Comparison of ENCODE assay signal across 15 cellular contexts in the genomic region with DNA sequence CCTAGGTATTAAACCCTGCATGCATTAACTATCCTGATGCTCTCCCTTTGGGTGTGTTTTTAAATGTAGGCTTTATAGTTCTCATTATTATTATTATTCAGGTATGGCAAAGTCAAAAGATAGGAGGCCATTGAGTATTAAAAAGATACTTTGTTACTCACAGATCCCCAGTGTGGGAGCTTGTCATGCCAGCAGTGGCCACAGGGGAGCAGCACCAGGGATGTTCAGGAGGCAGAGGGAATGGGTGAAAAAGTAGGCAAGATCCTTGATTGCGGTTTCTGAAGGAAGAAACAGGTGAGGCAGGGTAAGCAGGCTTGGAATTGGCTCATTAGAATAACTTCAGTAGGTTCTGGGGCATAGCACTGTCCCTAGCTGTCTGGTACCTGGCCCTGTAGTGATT.
DNase-seq lines count a peak whose midpoint lies in the region; ATAC-seq and TF ChIP-seq lines count a peak whose summit lies in the region.
"Had no signal": no experiment of that assay in that cellular context is flagged by ENCODE, and none has a peak within 500 bp of the region (broad histone marks: within the 10 kb centered on the region; RNA-seq: fewer than 3 reads in every experiment).

No MANE protein-coding gene starts in this region.

- TF ChIP-seq CTCF in chondrocyte (IDR thresholded peaks at IDR 0.05) (peak; percentile 50), neural progenitor cell (IDR thresholded peaks at IDR 0.05) (peak; percentile 52), gastrocnemius medialis (IDR thresholded peaks at IDR 0.05 in 4 of 5, conservative IDR thresholded peaks at IDR 0.05 in 1 of 5) (no peak)

- H3K4me3 ChIP-seq in neural progenitor cell (no peak overlapping the region), gastrocnemius medialis (no peak overlapping the region)
- H3K4me3 ChIP-seq: BLaER1, upper lobe of left lung had no signal

- TF ChIP-seq POLR2A in gastrocnemius medialis (IDR thresholded peaks at IDR 0.05): no peak

- H3K4me1 ChIP-seq in neural progenitor cell (peaks cover 14% of the 10 kb centered on the region), gastrocnemius medialis (no peaks in the 10 kb centered on the region)
- H3K4me1 ChIP-seq: BLaER1, upper lobe of left lung had no signal

- in situ Hi-C loops in gastrocnemius medialis (cut with MboI; ENCODE audit: low sequenced_read_pairs in 4 of 4): no loop called here

- no peaks in the 10 kb centered on the region for H3K79me2 ChIP-seq in neural progenitor cell (ENCODE audit: low read depth)

- no peak overlapping the region for H3K4me2 ChIP-seq in neural progenitor cell
- H3K4me2 ChIP-seq: BLaER1 had no signal

- intact Hi-C loops in gastrocnemius medialis (cut with DNase I; ENCODE audit: low total_unique reads): no loop called here

- H3K27me3 Mint-ChIP-seq in chondrocyte (ENCODE audit: low read depth) (peaks cover 20% of the 10 kb centered on the region), neural progenitor cell (ENCODE audit: insufficient read depth, low read depth) (peaks cover 8% of the 10 kb centered on the region)

- no peaks in the 10 kb centered on the region for H3K36me3 ChIP-seq in neural progenitor cell
- H3K36me3 ChIP-seq in gastrocnemius medialis: no peaks in the 10 kb centered on the region
- H3K36me3 ChIP-seq: BLaER1, neutrophil, upper lobe of left lung had no signal

- H3F3A ChIP-seq in neural progenitor cell (ENCODE audit: low read depth): peaks cover 17% of the 10 kb centered on the region

- H4K20me1 ChIP-seq in neural progenitor cell (ENCODE audit: low read depth): no peaks in the 10 kb centered on the region
- H4K20me1 ChIP-seq: BLaER1 had no signal

- H3K9ac ChIP-seq in neural progenitor cell: no peak overlapping the region
- H3K9ac ChIP-seq: BLaER1 had no signal

- H3K36me3 Mint-ChIP-seq in chondrocyte (ENCODE audit: low read depth) (no peaks in the 10 kb centered on the region), neural progenitor cell (no peaks in the 10 kb centered on the region)

- no peak for TF ChIP-seq EP300 in Ishikawa (IDR thresholded peaks at IDR 0.05; ENCODE audit: borderline replicate concordance)

- H3K9me3 ChIP-seq in neural progenitor cell (ENCODE audit: low read depth) (no peaks in the 10 kb centered on the region), gastrocnemius medialis (no peaks in the 10 kb centered on the region)
- H3K9me3 ChIP-seq: BLaER1, neutrophil, upper lobe of left lung had no signal

- ATAC-seq in gastrocnemius medialis: no peak

- no peak overlapping the region for H2AFZ ChIP-seq in neural progenitor cell (replicated peaks)

- DNase-seq in NCI-H82 (lab: John Stamatoyannopoulos, UW) (peak; percentile 28), NCI-H82 treated with DMSO at 0.1 percent for 48 hours (lab: John Stamatoyannopoulos, UW; ENCODE audit: unreplicated experiment) (no peak), chondrocyte (ENCODE audit: low spot score) (no peak), neural progenitor cell (ENCODE audit: low spot score) (no peak), NCI-H1092 (lab: John Stamatoyannopoulos, UW) (no peak), gastrocnemius medialis (no peak)
- no peak for DNase-seq in stimulated activated CD4-positive, alpha-beta T cell treated with anti-CD3 and anti-CD28 coated beads, Interleukin-2, amount 100 ng/mL, for 48 hours
- DNase-seq: activated CD8-positive, alpha-beta memory T cell treated with anti-CD3 and anti-CD28 coated beads, Interleukin-2, amount 50 U/mL, for 48 hours; hippocampal formation; NCI-H2227 treated with DMSO at 0.1 percent for 48 hours; upper lobe of left lung had no signal

- H3K4me1 Mint-ChIP-seq in chondrocyte (ENCODE audit: low read depth) (no peaks in the 10 kb centered on the region), neural progenitor cell (peaks cover 4% of the 10 kb centered on the region)
- H3K4me1 Mint-ChIP-seq: central memory CD8-positive, alpha-beta T cell had no signal

- H3K27me3 ChIP-seq in neural progenitor cell (no peaks in the 10 kb centered on the region), gastrocnemius medialis (no peaks in the 10 kb centered on the region)
- H3K27me3 ChIP-seq: BLaER1, upper lobe of left lung had no signal

- H3K27ac Mint-ChIP-seq in chondrocyte (ENCODE audit: unreplicated experiment): no peak overlapping the region
- H3K27ac Mint-ChIP-seq in neural progenitor cell: no peak overlapping the region

- no peak overlapping the region for H3K4me3 Mint-ChIP-seq in chondrocyte (ENCODE audit: unreplicated experiment)
- H3K4me3 Mint-ChIP-seq in neural progenitor cell: no peak overlapping the region
- H3K4me3 Mint-ChIP-seq: central memory CD8-positive, alpha-beta T cell had no signal

- H3K27ac ChIP-seq in neural progenitor cell (no peak overlapping the region), gastrocnemius medialis (no peak overlapping the region)
- H3K27ac ChIP-seq: BLaER1, neutrophil, upper lobe of left lung had no signal

- H3K9me3 Mint-ChIP-seq in chondrocyte (ENCODE audit: low read depth) (no peaks in the 10 kb centered on the region), neural progenitor cell (peaks cover 2% of the 10 kb centered on the region)

- TF ChIP-seq RAD21 in Ishikawa (IDR thresholded peaks at IDR 0.05; ENCODE audit: low read depth): 0 out of 2 replicates have a peak, but pooled peaks have one; percentile 6

TF ChIP-seq in Ishikawa, 13 proteins besides CTCF, POLR2A, EP300 and RAD21:
- no peak for TF ChIP-seq CEBPB (IDR thresholded peaks at IDR 0.05)
- no peak for TF ChIP-seq CREB1 (IDR thresholded peaks at IDR 0.05; ENCODE audit: low read depth)
- no peak for TF ChIP-seq TEAD4 (IDR thresholded peaks at IDR 0.05)
- TF ChIP-seq EGR1 (IDR thresholded peaks at IDR 0.05): no peak
- no peak for TF ChIP-seq TCF12 (IDR thresholded peaks at IDR 0.05; ENCODE audit: low read depth)
- TF ChIP-seq YY1 (IDR thresholded peaks at IDR 0.05; ENCODE audit: low read depth): no peak
- no peak for TF ChIP-seq MAX (IDR thresholded peaks at IDR 0.05)
- no peak for TF ChIP-seq FOXM1 (IDR thresholded peaks at IDR 0.05; ENCODE audit: borderline replicate concordance, low read depth)
- TF ChIP-seq, protein P1, sequence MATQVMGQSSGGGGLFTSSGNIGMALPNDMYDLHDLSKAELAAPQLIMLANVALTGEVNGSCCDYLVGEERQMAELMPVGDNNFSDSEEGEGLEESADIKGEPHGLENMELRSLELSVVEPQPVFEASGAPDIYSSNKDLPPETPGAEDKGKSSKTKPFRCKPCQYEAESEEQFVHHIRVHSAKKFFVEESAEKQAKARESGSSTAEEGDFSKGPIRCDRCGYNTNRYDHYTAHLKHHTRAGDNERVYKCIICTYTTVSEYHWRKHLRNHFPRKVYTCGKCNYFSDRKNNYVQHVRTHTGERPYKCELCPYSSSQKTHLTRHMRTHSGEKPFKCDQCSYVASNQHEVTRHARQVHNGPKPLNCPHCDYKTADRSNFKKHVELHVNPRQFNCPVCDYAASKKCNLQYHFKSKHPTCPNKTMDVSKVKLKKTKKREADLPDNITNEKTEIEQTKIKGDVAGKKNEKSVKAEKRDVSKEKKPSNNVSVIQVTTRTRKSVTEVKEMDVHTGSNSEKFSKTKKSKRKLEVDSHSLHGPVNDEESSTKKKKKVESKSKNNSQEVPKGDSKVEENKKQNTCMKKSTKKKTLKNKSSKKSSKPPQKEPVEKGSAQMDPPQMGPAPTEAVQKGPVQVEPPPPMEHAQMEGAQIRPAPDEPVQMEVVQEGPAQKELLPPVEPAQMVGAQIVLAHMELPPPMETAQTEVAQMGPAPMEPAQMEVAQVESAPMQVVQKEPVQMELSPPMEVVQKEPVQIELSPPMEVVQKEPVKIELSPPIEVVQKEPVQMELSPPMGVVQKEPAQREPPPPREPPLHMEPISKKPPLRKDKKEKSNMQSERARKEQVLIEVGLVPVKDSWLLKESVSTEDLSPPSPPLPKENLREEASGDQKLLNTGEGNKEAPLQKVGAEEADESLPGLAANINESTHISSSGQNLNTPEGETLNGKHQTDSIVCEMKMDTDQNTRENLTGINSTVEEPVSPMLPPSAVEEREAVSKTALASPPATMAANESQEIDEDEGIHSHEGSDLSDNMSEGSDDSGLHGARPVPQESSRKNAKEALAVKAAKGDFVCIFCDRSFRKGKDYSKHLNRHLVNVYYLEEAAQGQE (IDR thresholded peaks at IDR 0.05; ENCODE audit: low read depth): no peak
- TF ChIP-seq, protein P2, sequence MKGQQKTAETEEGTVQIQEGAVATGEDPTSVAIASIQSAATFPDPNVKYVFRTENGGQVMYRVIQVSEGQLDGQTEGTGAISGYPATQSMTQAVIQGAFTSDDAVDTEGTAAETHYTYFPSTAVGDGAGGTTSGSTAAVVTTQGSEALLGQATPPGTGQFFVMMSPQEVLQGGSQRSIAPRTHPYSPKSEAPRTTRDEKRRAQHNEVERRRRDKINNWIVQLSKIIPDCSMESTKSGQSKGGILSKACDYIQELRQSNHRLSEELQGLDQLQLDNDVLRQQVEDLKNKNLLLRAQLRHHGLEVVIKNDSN (IDR thresholded peaks at IDR 0.05): no peak
- no peak for TF ChIP-seq TAF1 (IDR thresholded peaks at IDR 0.05; ENCODE audit: low read depth)
- TF ChIP-seq ZBTB7A (IDR thresholded peaks at IDR 0.05; ENCODE audit: low read depth): no peak
- no peak for TF ChIP-seq NFIC (IDR thresholded peaks at IDR 0.05)

Comparison
In these comparisons a context has a peak if more than half of its experiments do, and no peak if none do; other contexts are left out.
1. CTCF ChIP-seq: peak in chondrocyte (single experiment) and neural progenitor cell (single experiment); none in gastrocnemius medialis (0 of 5).